16 cellular contexts compared by ENCODE assay signal in genomic region chr22:23897320-23897719, GRCh38. TPM values are rescaled to one million over a fixed set of nuclear protein-coding genes. Genes with fewer than 3 reads are reported as not detected.
DNase-seq lines count a peak whose midpoint lies in the region; ATAC-seq and TF ChIP-seq lines count a peak whose summit lies in the region.
"Had no signal": no experiment of that assay in that cellular context is flagged by ENCODE, and none has a peak within 500 bp of the region (broad histone marks: within the 10 kb centered on the region; RNA-seq: fewer than 3 reads in every experiment).

No MANE protein-coding gene starts in this region.

- POLR2A ChIA-PET in activated CD8-positive, alpha-beta T cell treated with anti-CD3 and anti-CD28 coated beads for 36 hours (lab: Charles Lee): interaction anchor here (1.8 to 9.2 kb wide), 2 partner anchors 7 to 15 kb away, joined by 7 to 125 read pairs; no protein-coding TSS in a partner anchor

- peaks cover 32% of the 10 kb centered on the region for H3K36me3 Mint-ChIP-seq in stimulated activated naive CD8-positive, alpha-beta T cell treated with anti-CD3 and anti-CD28 coated beads, Interleukin-15, Interleukin-2, amounts not matched to agents 100 ng/mL and 50 ng/mL, for 24 hours (ENCODE audit: low read depth)
- H3K36me3 Mint-ChIP-seq in activated CD8-positive, alpha-beta T cell treated with anti-CD3 and anti-CD28 coated beads for 36 hours (ENCODE audit: low read depth): peaks cover 53% of the 10 kb centered on the region
- H3K36me3 Mint-ChIP-seq in memory B cell: peaks cover 23% of the 10 kb centered on the region

- peak overlapping the region; percentile 75 for H3K4me3 Mint-ChIP-seq in stimulated activated naive CD8-positive, alpha-beta T cell treated with anti-CD3 and anti-CD28 coated beads, Interleukin-15, Interleukin-2, amounts not matched to agents 100 ng/mL and 50 ng/mL, for 24 hours
- H3K4me3 Mint-ChIP-seq in activated CD8-positive, alpha-beta T cell treated with anti-CD3 and anti-CD28 coated beads for 36 hours: peak overlapping the region; percentile 94
- H3K4me3 Mint-ChIP-seq in memory B cell: peak overlapping the region; percentile 39

- no peak for DNase-seq in stimulated activated naive CD8-positive, alpha-beta T cell treated with anti-CD3 and anti-CD28 coated beads, Interleukin-15, Interleukin-2, amounts not matched to agents 100 U/mL and 50 U/mL, for 24 hours
- no peak for DNase-seq in activated CD8-positive, alpha-beta T cell treated with anti-CD3 and anti-CD28 coated beads for 36 hours
- DNase-seq in memory B cell (ENCODE audit: low spot score in 2 of 2) (no peak), NCI-H2171 (lab: John Stamatoyannopoulos, UW) (no peak), SW 1271 (lab: John Stamatoyannopoulos, UW) (no peak)
- no peak for DNase-seq in activated effector memory CD4-positive, alpha-beta T cell treated with Interleukin-2 at 50 U/mL for 16 hours
- DNase-seq: activated CD8-positive, alpha-beta memory T cell treated with anti-CD3 and anti-CD28 coated beads for 24 hours; adrenal gland; DND-41; foreskin melanocyte; left lung; NCI-H146; stimulated activated CD4-positive, alpha-beta T cell treated with anti-CD3 and anti-CD28 coated beads, Interleukin-12 subunit alpha, Interleukin-12 subunit beta, amount 100 ng/mL, for 4 hours had no signal

- no peaks in the 10 kb centered on the region for H3K27me3 Mint-ChIP-seq in stimulated activated naive CD8-positive, alpha-beta T cell treated with anti-CD3 and anti-CD28 coated beads, Interleukin-15, Interleukin-2, amounts not matched to agents 100 ng/mL and 50 ng/mL, for 24 hours
- no peaks in the 10 kb centered on the region for H3K27me3 Mint-ChIP-seq in activated CD8-positive, alpha-beta T cell treated with anti-CD3 and anti-CD28 coated beads for 36 hours
- no peaks in the 10 kb centered on the region for H3K27me3 Mint-ChIP-seq in memory B cell

- H3K4me1 Mint-ChIP-seq in stimulated activated naive CD8-positive, alpha-beta T cell treated with anti-CD3 and anti-CD28 coated beads, Interleukin-15, Interleukin-2, amounts not matched to agents 100 ng/mL and 50 ng/mL, for 24 hours (ENCODE audit: low read depth): peaks cover 29% of the 10 kb centered on the region
- peaks cover 21% of the 10 kb centered on the region for H3K4me1 Mint-ChIP-seq in activated CD8-positive, alpha-beta T cell treated with anti-CD3 and anti-CD28 coated beads for 36 hours (ENCODE audit: low read depth)
- peaks cover 31% of the 10 kb centered on the region for H3K4me1 Mint-ChIP-seq in memory B cell

- TF ChIP-seq CTCF in activated CD8-positive, alpha-beta T cell treated with anti-CD3 and anti-CD28 coated beads for 36 hours (IDR thresholded peaks at IDR 0.05): no peak

- intact Hi-C loops in activated CD8-positive, alpha-beta T cell treated with anti-CD3 and anti-CD28 coated beads for 36 hours (cut with micrococcal nuclease): no loop called here

- CTCF ChIA-PET in activated CD8-positive, alpha-beta T cell treated with anti-CD3 and anti-CD28 coated beads for 36 hours (lab: Charles Lee): interaction anchor here (1.5 kb wide), 1 partner anchor 16 kb away, joined by 4 read pairs; no protein-coding TSS in a partner anchor

- no peaks in the 10 kb centered on the region for H3K9me3 Mint-ChIP-seq in stimulated activated naive CD8-positive, alpha-beta T cell treated with anti-CD3 and anti-CD28 coated beads, Interleukin-15, Interleukin-2, amounts not matched to agents 100 ng/mL and 50 ng/mL, for 24 hours
- peaks cover 2% of the 10 kb centered on the region for H3K9me3 Mint-ChIP-seq in activated CD8-positive, alpha-beta T cell treated with anti-CD3 and anti-CD28 coated beads for 36 hours
- peaks cover 10% of the 10 kb centered on the region for H3K9me3 Mint-ChIP-seq in memory B cell

- no peak for ATAC-seq in stimulated activated naive CD8-positive, alpha-beta T cell treated with anti-CD3 and anti-CD28 coated beads, Interleukin-15, Interleukin-2, amounts not matched to agents 100 U/mL and 50 U/mL, for 24 hours
- no peak for ATAC-seq in activated CD8-positive, alpha-beta T cell treated with anti-CD3 and anti-CD28 coated beads for 36 hours
- ATAC-seq in memory B cell (ENCODE audit: low read depth) (no peak), HG03139 (IDR thresholded peaks at IDR 0.05; ENCODE audit: unreplicated experiment) (no peak)
- ATAC-seq: left lung, Right ventricle myocardium inferior had no signal

- H3K27ac Mint-ChIP-seq in stimulated activated naive CD8-positive, alpha-beta T cell treated with anti-CD3 and anti-CD28 coated beads, Interleukin-15, Interleukin-2, amounts not matched to agents 100 ng/mL and 50 ng/mL, for 24 hours: peak overlapping the region; percentile 36
- H3K27ac Mint-ChIP-seq in activated CD8-positive, alpha-beta T cell treated with anti-CD3 and anti-CD28 coated beads for 36 hours: peak overlapping the region; percentile 78
- H3K27ac Mint-ChIP-seq in memory B cell: no peak overlapping the region

RNA-seq across cellular contexts. Expression of gene MIF, which starts 3.1 kb away (rescaled TPM):
- total RNA-seq in activated CD8-positive, alpha-beta T cell treated with anti-CD3 and anti-CD28 coated beads for 36 hours: 1,000 to 10,000 TPM; 1,485 to 1,525 TPM

RNA-seq across cellular contexts. Expression of gene SLC2A11, which starts 39.6 kb away (rescaled TPM):
- 1 to 10 TPM; 8.0 to 8.6 TPM for total RNA-seq in activated CD8-positive, alpha-beta T cell treated with anti-CD3 and anti-CD28 coated beads for 36 hours

RNA-seq across cellular contexts. Expression of gene DERL3, which starts 58.5 kb away (rescaled TPM):
- total RNA-seq in activated CD8-positive, alpha-beta T cell treated with anti-CD3 and anti-CD28 coated beads for 36 hours: 1 to 10 TPM; 5.4 to 7.6 TPM

Comparison
In these comparisons a context has a peak if more than half of its experiments do, and no peak if none do; other contexts are left out.
1. H3K4me3 Mint-ChIP-seq: peak in every context shown above with its lines; median percentile 94 in activated CD8-positive, alpha-beta T cell treated with anti-CD3 and anti-CD28 coated beads for 36 hours; 75 in stimulated activated naive CD8-positive, alpha-beta T cell treated with anti-CD3 and anti-CD28 coated beads, Interleukin-15, Interleukin-2, amounts not matched to agents 100 ng/mL and 50 ng/mL, for 24 hours; 39 in memory B cell.